27 cellular contexts compared by ENCODE assay signal in the genomic region with DNA sequence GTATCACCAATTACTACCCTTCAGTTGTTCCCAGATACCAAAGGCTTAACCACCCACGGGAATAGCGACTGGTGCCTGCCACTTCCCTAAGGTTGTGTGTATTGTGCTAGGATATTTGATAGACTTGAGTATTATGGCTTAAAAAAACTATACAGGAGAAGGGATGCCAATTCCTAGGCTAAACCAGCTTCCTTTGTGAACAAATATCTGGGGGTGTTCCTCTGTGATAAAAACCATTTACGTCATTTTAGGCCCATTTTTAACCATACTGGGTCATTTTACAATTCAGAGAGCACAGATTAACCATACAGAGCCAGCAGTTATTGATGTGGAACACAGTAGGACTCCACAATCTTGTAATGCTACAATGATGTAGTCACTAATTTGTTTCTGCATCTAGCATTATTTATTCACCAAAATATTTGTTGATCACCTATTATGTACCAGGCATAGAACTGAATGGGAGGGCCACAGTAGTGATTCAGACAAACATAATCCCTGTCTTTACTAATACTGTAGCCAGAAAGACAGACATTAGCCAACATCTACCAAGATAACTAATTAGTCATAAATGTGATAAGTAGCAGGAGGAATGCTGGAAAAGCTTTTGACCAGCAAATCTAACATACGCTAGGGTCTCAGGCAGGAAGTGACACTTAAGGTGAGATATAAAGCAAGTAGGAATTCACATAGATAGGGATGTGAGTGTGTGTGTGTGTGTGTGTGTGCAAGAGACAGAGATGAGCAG.
DNase-seq lines count a peak whose midpoint lies in the region; ATAC-seq, FAIRE-seq and TF ChIP-seq lines count a peak whose summit lies in the region.
"Had no signal": no experiment of that assay in that cellular context is flagged by ENCODE, and none has a peak within 500 bp of the region (broad histone marks: within the 10 kb centered on the region; RNA-seq: fewer than 3 reads in every experiment).

No MANE protein-coding gene starts in this region.

- no peak for ATAC-seq in HG02623 (IDR thresholded peaks at IDR 0.05; ENCODE audit: unreplicated experiment)
- ATAC-seq in GM18858 (IDR thresholded peaks at IDR 0.05; ENCODE audit: unreplicated experiment), result no peak
- ATAC-seq: A549; activated naive CD8-positive, alpha-beta T cell treated with anti-CD3 and anti-CD28 coated beads, Interleukin-2, amount 50 U/mL, for 24 hours; Right ventricle myocardium inferior; upper lobe of right lung had no signal

- intact Hi-C loops in Calu3 (cut with micrococcal nuclease; ENCODE audit: unreplicated experiment), result no loop called here

- peaks cover 2% of the 10 kb centered on the region for H3K9me3 Mint-ChIP-seq in Calu3 (ENCODE audit: low read depth, unreplicated experiment)

- H3K4me1 ChIP-seq in H1 (replicated peaks in 1 of 4; ENCODE audit: control insufficient read depth in 3 of 4, insufficient read depth in 4 of 4, low read length in 3 of 4) (no peaks in the 10 kb centered on the region), neuronal stem cell (ENCODE audit: control insufficient read depth in 2 of 2, insufficient read depth in 1 of 2, low read depth in 1 of 2, low read length in 2 of 2) (peaks cover 0 to 16% of the 10 kb centered on the region in 2 donors)
- no peaks in the 10 kb centered on the region for H3K4me1 ChIP-seq in effector memory CD4-positive, alpha-beta T cell (ENCODE audit: control insufficient read depth, insufficient read depth, low read length, poor library complexity, severe bottlenecking)
- H3K4me1 ChIP-seq: A549, parathyroid adenoma, upper lobe of right lung had no signal

- DNase-seq in Calu3, result no peak
- DNase-seq in M059J (ENCODE audit: low read depth), result peak; percentile 50
- DNase-seq in H1 (ENCODE audit: low read depth in 1 of 2, low spot score in 2 of 2), result no peak
- DNase-seq in neuronal stem cell (ENCODE audit: low spot score), result no peak
- DNase-seq in effector memory CD4-positive, alpha-beta T cell, result no peak
- no peak for DNase-seq in G401 (ENCODE audit: low spot score)
- DNase-seq: activated CD4-positive, alpha-beta T cell treated with anti-CD3 and anti-CD28 coated beads for 4 hours; activated naive CD8-positive, alpha-beta T cell treated with anti-CD3 and anti-CD28 coated beads, Interleukin-2, amount 50 U/mL, for 24 hours; C1 segment of cervical spinal cord; DMS153; effector CD8-positive, alpha-beta T cell; Karpas-422; naive B cell; NCI-H1105; NCI-H510A treated with DMSO at 0.1 percent for 48 hours; stimulated activated CD4-positive, alpha-beta T cell treated with anti-CD3 and anti-CD28 coated beads, Interleukin-4, amount 100 ng/mL, for 1 hour; stomach; SW 1271; upper lobe of right lung had no signal

- H3K4me1 Mint-ChIP-seq in Calu3 (ENCODE audit: low read depth, unreplicated experiment), result peaks cover 10% of the 10 kb centered on the region
- H3K4me1 Mint-ChIP-seq: activated naive CD8-positive, alpha-beta T cell treated with anti-CD3 and anti-CD28 coated beads, Interleukin-2, amount 50 U/mL, for 24 hours; central memory CD8-positive, alpha-beta T cell; naive B cell had no signal

- no TSS peak for BruUV-seq in Calu3 (replicated peaks; lab: Mats Ljungman, UMichigan)

- H3K27ac ChIP-seq in H1 (ENCODE audit: low read depth, low read length) (no peak overlapping the region), neuronal stem cell (replicated peaks; ENCODE audit: low read length) (peak overlapping the region; percentile 24)
- H3K27ac ChIP-seq in effector memory CD4-positive, alpha-beta T cell (ENCODE audit: insufficient read depth, low read length, poor library complexity, severe bottlenecking), result no peak overlapping the region
- H3K27ac ChIP-seq: A549, parathyroid adenoma, skin epidermis, stomach, upper lobe of right lung had no signal

- H3K4me3 ChIP-seq in H1 (ENCODE audit: extremely low read depth in 1 of 4, insufficient read depth in 2 of 4, low read depth in 3 of 4, low read length in 4 of 4) (no peak overlapping the region), neuronal stem cell (ENCODE audit: low read length in 2 of 2) (no peak overlapping the region)
- H3K4me3 ChIP-seq in effector memory CD4-positive, alpha-beta T cell (ENCODE audit: insufficient read depth, low read depth, low read length, poor library complexity, severe bottlenecking), result no peak overlapping the region
- H3K4me3 ChIP-seq: A549, skin epidermis, stomach, upper lobe of right lung had no signal

- H3K9ac ChIP-seq in H1 (replicated peaks in 1 of 4; ENCODE audit: extremely low read depth in 1 of 4, low read depth in 3 of 4, low read length in 3 of 4) (no peak overlapping the region), neuronal stem cell (ENCODE audit: low read depth, low read length, poor library complexity) (no peak overlapping the region)
- H3K9ac ChIP-seq: parathyroid adenoma had no signal

- H2BK12ac ChIP-seq in H1 (ENCODE audit: low read depth, low read length), result no peak overlapping the region
- H2BK12ac ChIP-seq in neuronal stem cell (ENCODE audit: low read length), result no peak overlapping the region

- no peak for TF ChIP-seq EP300 in H1 (IDR thresholded peaks at IDR 0.05; ENCODE audit: borderline replicate concordance in 1 of 2, low read depth in 2 of 2, low read length in 2 of 2)

- no peak overlapping the region for H2BK120ac ChIP-seq in H1 (replicated peaks; ENCODE audit: low read depth, low read length)
- no peak overlapping the region for H2BK120ac ChIP-seq in neuronal stem cell (ENCODE audit: low read depth, low read length)

- no peak for TF ChIP-seq POLR2A in H1 (IDR thresholded peaks at IDR 0.05; ENCODE audit: control extremely low read depth in 1 of 2, low read depth in 2 of 2, low read length in 2 of 2)

- H2BK20ac ChIP-seq in H1 (ENCODE audit: low read length), result no peak overlapping the region

- no peak overlapping the region for H3K4me3 Mint-ChIP-seq in Calu3 (ENCODE audit: low read depth, unreplicated experiment)
- H3K4me3 Mint-ChIP-seq: activated naive CD8-positive, alpha-beta T cell treated with anti-CD3 and anti-CD28 coated beads, Interleukin-2, amount 50 U/mL, for 24 hours; central memory CD8-positive, alpha-beta T cell; naive B cell had no signal

- FAIRE-seq in H1 (lab: Jason Lieb, UNC), result no peak
- FAIRE-seq: A549, islet of Langerhans had no signal

- no peaks in the 10 kb centered on the region for H3K79me2 ChIP-seq in H1 (ENCODE audit: control insufficient read depth in 1 of 2, insufficient read depth in 2 of 2, low read length in 2 of 2)
- H3K79me2 ChIP-seq: parathyroid adenoma had no signal

- no peaks in the 10 kb centered on the region for H4K20me1 ChIP-seq in H1 (replicated peaks in 1 of 2; ENCODE audit: control insufficient read depth in 1 of 2, insufficient read depth in 2 of 2, low read length in 2 of 2)

- H3K14ac ChIP-seq in H1 (ENCODE audit: insufficient read length) (no peak overlapping the region), neuronal stem cell (ENCODE audit: low read length) (no peak overlapping the region)

- no peaks in the 10 kb centered on the region for H3K36me3 Mint-ChIP-seq in Calu3 (ENCODE audit: insufficient read depth, unreplicated experiment)
- H3K36me3 Mint-ChIP-seq: naive B cell had no signal

- no peaks in the 10 kb centered on the region for H3K36me3 ChIP-seq in H1 (ENCODE audit: control insufficient read depth in 2 of 4, insufficient read depth in 4 of 4, low read length in 3 of 4)
- no peaks in the 10 kb centered on the region for H3K36me3 ChIP-seq in neuronal stem cell (replicated peaks in 1 of 2; ENCODE audit: control insufficient read depth in 2 of 2, insufficient read depth in 2 of 2, low read length in 2 of 2)
- no peaks in the 10 kb centered on the region for H3K36me3 ChIP-seq in effector memory CD4-positive, alpha-beta T cell (ENCODE audit: control insufficient read depth, insufficient read depth, low read length)
- H3K36me3 ChIP-seq: stomach, upper lobe of right lung had no signal

- CTCF ChIA-PET in Calu3 (lab: Charles Lee) (no interaction called here), H1 (lab: Charles Lee; ENCODE audit: partially characterized antibody) (interaction anchor here (1.2 kb wide), 1 partner anchor 38 kb away, joined by 3 read pairs; no protein-coding TSS in a partner anchor)

- H3K18ac ChIP-seq in H1 (ENCODE audit: extremely low read depth, low read length), result no peak overlapping the region
- no peak overlapping the region for H3K18ac ChIP-seq in neuronal stem cell (ENCODE audit: low read length)

- no peak overlapping the region for H3K4ac ChIP-seq in H1 (replicated peaks; ENCODE audit: insufficient read length, low read depth, low read length)
- no peak overlapping the region for H3K4ac ChIP-seq in neuronal stem cell (ENCODE audit: low read length)

- H2BK15ac ChIP-seq in H1 (ENCODE audit: low read length) (0 out of 2 replicates have a peak overlapping the region, but pooled peaks have one; percentile 9), neuronal stem cell (ENCODE audit: low read length) (no peak overlapping the region)

- H3K4me2 ChIP-seq in H1 (ENCODE audit: insufficient read depth in 1 of 2, low read depth in 2 of 2, low read length in 2 of 2) (no peak overlapping the region), neuronal stem cell (ENCODE audit: insufficient read depth, low read length, poor library complexity, severe bottlenecking) (no peak overlapping the region)
- H3K4me2 ChIP-seq: A549 had no signal

- H3K56ac ChIP-seq in H1 (replicated peaks; ENCODE audit: insufficient read length, low read depth, low read length), result no peak overlapping the region

- H3K9me3 ChIP-seq in H1 (ENCODE audit: insufficient read depth in 2 of 2, low read depth in 1 of 2, low read length in 1 of 2) (no peaks in the 10 kb centered on the region), neuronal stem cell (replicated peaks in 1 of 2; ENCODE audit: control insufficient read depth in 2 of 2, insufficient read depth in 1 of 2, low read depth in 1 of 2, low read length in 2 of 2) (no peaks in the 10 kb centered on the region)
- no peaks in the 10 kb centered on the region for H3K9me3 ChIP-seq in effector memory CD4-positive, alpha-beta T cell (ENCODE audit: control insufficient read depth, low read length)
- H3K9me3 ChIP-seq: A549, stomach, upper lobe of right lung had no signal

- H2AK5ac ChIP-seq in H1 (ENCODE audit: low read depth, low read length) (no peak overlapping the region), neuronal stem cell (ENCODE audit: low read depth, low read length) (no peak overlapping the region)

- H3K79me1 ChIP-seq in H1 (ENCODE audit: low read depth, low read length) (no peaks in the 10 kb centered on the region), neuronal stem cell (ENCODE audit: low read depth, low read length) (no peaks in the 10 kb centered on the region)

- H4K91ac ChIP-seq in H1 (replicated peaks; ENCODE audit: insufficient read length, low read length) (no peak overlapping the region), neuronal stem cell (ENCODE audit: low read depth, low read length, poor library complexity) (no peak overlapping the region)

- H2AFZ ChIP-seq in H1 (ENCODE audit: low read length) (no peak overlapping the region), neuronal stem cell (ENCODE audit: low read length) (no peak overlapping the region)
- H2AFZ ChIP-seq: parathyroid adenoma had no signal

- in situ Hi-C loops in G401 (cut with HindIII; ENCODE audit: low sequenced_read_pairs), result no loop called here

- no peak for TF ChIP-seq RAD21 in H1 (IDR thresholded peaks at IDR 0.05 in 1 of 2, conservative IDR thresholded peaks at IDR 0.05 in 1 of 2; ENCODE audit: low read depth in 2 of 2, low read length in 2 of 2)

- H3K27me3 Mint-ChIP-seq in Calu3 (ENCODE audit: unreplicated experiment), result no peaks in the 10 kb centered on the region
- H3K27me3 Mint-ChIP-seq: central memory CD8-positive, alpha-beta T cell had no signal

- no peak overlapping the region for H4K5ac ChIP-seq in H1 (ENCODE audit: insufficient read length, low read depth, low read length)

- H4K8ac ChIP-seq in H1 (ENCODE audit: extremely low read depth, insufficient read depth, low read length) (no peak overlapping the region), neuronal stem cell (ENCODE audit: low read depth, low read length) (no peak overlapping the region)

- H3K27me3 ChIP-seq in H1 (replicated peaks in 1 of 4; ENCODE audit: control insufficient read depth in 3 of 4, extremely low read depth in 1 of 4, insufficient read depth in 3 of 4, low read length in 3 of 4), result no peaks in the 10 kb centered on the region
- peaks cover 0 to 11% (median 0%) of the 10 kb centered on the region in 3 experiments for H3K27me3 ChIP-seq in neuronal stem cell (ENCODE audit: control insufficient read depth in 3 of 3, insufficient read depth in 3 of 3, low read depth in 1 of 3, low read length in 3 of 3)
- H3K27me3 ChIP-seq in effector memory CD4-positive, alpha-beta T cell (replicated peaks; ENCODE audit: control insufficient read depth, insufficient read depth, low read length, poor library complexity, severe bottlenecking), result no peaks in the 10 kb centered on the region
- H3K27me3 ChIP-seq: stomach, upper lobe of right lung had no signal

- H3K23ac ChIP-seq in H1 (ENCODE audit: insufficient read length) (no peak overlapping the region), neuronal stem cell (ENCODE audit: low read depth, low read length, poor library complexity) (no peak overlapping the region)

- WGBS in H1 (ENCODE audit: extremely low coverage in 1 of 2, insufficient coverage in 1 of 2, insufficient read length in 1 of 2, insufficient replicate concordance in 2 of 2, low coverage in 1 of 2, low lambda C conversion rate in 2 of 2, missing lambda C conversion rate in 1 of 2), 2 experiments, result 90% methylated on average over 4 of the region's 4 CpGs; no CpG with 5 or more reads in 1 of the 2 experiments
- no CpG with 5 or more reads among the region's 4 CpGs for WGBS in neuronal stem cell (ENCODE audit: extremely low coverage in 2 of 2, insufficient read length in 2 of 2, insufficient replicate concordance in 1 of 2), 2 donors

- no peak overlapping the region for H2BK5ac ChIP-seq in H1 (ENCODE audit: low read depth, low read length)
- no peak overlapping the region for H2BK5ac ChIP-seq in neuronal stem cell (ENCODE audit: low read length)

- POLR2A ChIA-PET in H1 (lab: Charles Lee; ENCODE audit: partially characterized antibody), result interaction anchor here (1.0 kb wide), 1 partner anchor 21 kb away, joined by 3 read pairs; no protein-coding TSS in a partner anchor

- TF ChIP-seq CTCF in Calu3 (IDR thresholded peaks at IDR 0.05; ENCODE audit: unreplicated experiment) (no peak), H1 (IDR thresholded peaks at IDR 0.05; ENCODE audit: control extremely low read depth in 1 of 3, insufficient read depth in 1 of 3, low read depth in 1 of 3, low read length in 3 of 3) (no peak)

- peak overlapping the region; percentile 0 for H3K27ac Mint-ChIP-seq in Calu3 (ENCODE audit: unreplicated experiment)
- H3K27ac Mint-ChIP-seq: activated naive CD8-positive, alpha-beta T cell treated with anti-CD3 and anti-CD28 coated beads, Interleukin-2, amount 50 U/mL, for 24 hours; naive B cell had no signal

- no peaks in the 10 kb centered on the region for H3K23me2 ChIP-seq in H1 (ENCODE audit: low read depth, low read length)
